In genomic region chr12:105167346-105167745, GRCh38 we compare ENCODE assay signal across 21 cellular contexts. TPM values are rescaled to one million over a fixed set of nuclear protein-coding genes. Genes with fewer than 3 reads are reported as not detected.
DNase-seq lines count a peak whose midpoint lies in the region; ATAC-seq and TF ChIP-seq lines count a peak whose summit lies in the region.
"Had no signal": no experiment of that assay in that cellular context is flagged by ENCODE, and none has a peak within 500 bp of the region (broad histone marks: within the 10 kb centered on the region; RNA-seq: fewer than 3 reads in every experiment).

No MANE protein-coding gene starts in this region.

- peak overlapping the region; percentile 50 for H3K27ac Mint-ChIP-seq in CD8-positive, alpha-beta T cell
- no peak overlapping the region for H3K27ac Mint-ChIP-seq in CD4-positive, alpha-beta memory T cell
- H3K27ac Mint-ChIP-seq: T-cell had no signal

- intact Hi-C loops in CD8-positive, alpha-beta T cell (cut with DNase I, micrococcal nuclease): no loop called here
- intact Hi-C loops in CD4-positive, alpha-beta memory T cell (cut with micrococcal nuclease): no loop called here

- no peaks in the 10 kb centered on the region for H3K9me2 ChIP-seq in hepatocyte (replicated peaks; ENCODE audit: insufficient read depth)

- H3K27me3 Mint-ChIP-seq in CD8-positive, alpha-beta T cell (ENCODE audit: low read depth): no peaks in the 10 kb centered on the region
- no peaks in the 10 kb centered on the region for H3K27me3 Mint-ChIP-seq in CD4-positive, alpha-beta memory T cell
- H3K27me3 Mint-ChIP-seq: T-cell had no signal

- H3K4me2 ChIP-seq in hepatocyte: no peak overlapping the region

- H3K9me3 ChIP-seq in CD8-positive, alpha-beta T cell (ENCODE audit: low read length): no peaks in the 10 kb centered on the region
- H3K9me3 ChIP-seq in hepatocyte (ENCODE audit: low read depth): no peaks in the 10 kb centered on the region
- no peaks in the 10 kb centered on the region for H3K9me3 ChIP-seq in CD4-positive, alpha-beta memory T cell (ENCODE audit: control insufficient read depth in 1 of 2, low read length in 2 of 2)
- H3K9me3 ChIP-seq in HAP-1: no peaks in the 10 kb centered on the region
- H3K9me3 ChIP-seq: Caco-2 had no signal

- DNase-seq in AG09309 (ENCODE audit: low read depth) (peak; percentile 24), LHCN-M2 (ENCODE audit: low read depth) (peak; percentile 30), fibroblast of the conjunctiva (ENCODE audit: low read depth) (peak; percentile 14), G401 (ENCODE audit: low spot score) (no peak), hepatocyte (ENCODE audit: low spot score) (no peak), HAP-1 (ENCODE audit: low spot score in 2 of 2) (no peak)
- DNase-seq in CD8-positive, alpha-beta T cell: no peak
- no peak for DNase-seq in CD4-positive, alpha-beta memory T cell
- DNase-seq: Caco-2, GF-D8, KBM-7, MV-4-11, NCI-H1694 treated with DMSO at 0.1 percent for 48 hours, NCI-H510A treated with DMSO at 0.1 percent for 48 hours, NCI-H774, RPMI8226, SIG-M5, T-cell had no signal

- POLR2A ChIA-PET in CD8-positive, alpha-beta T cell (lab: Charles Lee): no interaction called here
- POLR2A ChIA-PET in CD4-positive, alpha-beta memory T cell (lab: Charles Lee; ENCODE audit: partially characterized antibody): no interaction called here

- no peaks in the 10 kb centered on the region for H3K79me2 ChIP-seq in hepatocyte

- H3K36me3 Mint-ChIP-seq in CD8-positive, alpha-beta T cell: peaks cover 56% of the 10 kb centered on the region
- H3K36me3 Mint-ChIP-seq in CD4-positive, alpha-beta memory T cell: peaks cover 31 to 67% of the 10 kb centered on the region in 2 donors

- H3K4me1 ChIP-seq in CD8-positive, alpha-beta T cell (ENCODE audit: insufficient read depth, low read length): no peaks in the 10 kb centered on the region
- H3K4me1 ChIP-seq in hepatocyte (ENCODE audit: insufficient read depth): no peaks in the 10 kb centered on the region
- H3K4me1 ChIP-seq in CD4-positive, alpha-beta memory T cell (ENCODE audit: insufficient read depth, low read length): no peaks in the 10 kb centered on the region
- H3K4me1 ChIP-seq in HAP-1: no peaks in the 10 kb centered on the region
- H3K4me1 ChIP-seq: Caco-2 had no signal

- H3K27me3 ChIP-seq in CD8-positive, alpha-beta T cell (ENCODE audit: insufficient read depth, low read length): no peaks in the 10 kb centered on the region
- H3K27me3 ChIP-seq in hepatocyte (no peaks in the 10 kb centered on the region), HAP-1 (ENCODE audit: low read depth) (no peaks in the 10 kb centered on the region)
- H3K27me3 ChIP-seq in CD4-positive, alpha-beta memory T cell (ENCODE audit: insufficient read depth, low read length): no peaks in the 10 kb centered on the region

- H4K20me1 ChIP-seq in hepatocyte (ENCODE audit: insufficient read depth, poor library complexity, severe bottlenecking): no peaks in the 10 kb centered on the region

- no peak overlapping the region for H3K4me3 ChIP-seq in AG09309 (ENCODE audit: control insufficient read depth, low read depth, low read length)
- H3K4me3 ChIP-seq in CD8-positive, alpha-beta T cell (ENCODE audit: low read depth, low read length): no peak overlapping the region
- H3K4me3 ChIP-seq in hepatocyte: no peak overlapping the region
- H3K4me3 ChIP-seq in CD4-positive, alpha-beta memory T cell (ENCODE audit: low read length in 2 of 2): no peak overlapping the region
- H3K4me3 ChIP-seq in HAP-1: no peak overlapping the region
- H3K4me3 ChIP-seq: GM12878 had no signal

- TF ChIP-seq CTCF in AG09309 (IDR thresholded peaks at IDR 0.05; ENCODE audit: control insufficient read depth, insufficient read depth, low read depth, low read length, missing control alignments): no peak
- no peak for TF ChIP-seq CTCF in CD8-positive, alpha-beta T cell (IDR thresholded peaks at IDR 0.05)
- TF ChIP-seq CTCF in hepatocyte (IDR thresholded peaks at IDR 0.05; ENCODE audit: poor library complexity): no peak

- no peak overlapping the region for H2AFZ ChIP-seq in hepatocyte

- H3K27ac ChIP-seq in CD8-positive, alpha-beta T cell (ENCODE audit: low read depth, low read length): no peak overlapping the region
- no peak overlapping the region for H3K27ac ChIP-seq in hepatocyte
- no peak overlapping the region for H3K27ac ChIP-seq in CD4-positive, alpha-beta memory T cell (ENCODE audit: low read depth, low read length)
- H3K27ac ChIP-seq: C4-2B had no signal

- H3K9me3 Mint-ChIP-seq in CD8-positive, alpha-beta T cell: no peaks in the 10 kb centered on the region
- H3K9me3 Mint-ChIP-seq in CD4-positive, alpha-beta memory T cell: no peaks in the 10 kb centered on the region
- H3K9me3 Mint-ChIP-seq: T-cell had no signal

- in situ Hi-C loops in G401 (cut with HindIII; ENCODE audit: low sequenced_read_pairs) (no loop called here), HAP-1 (cut with MboI; ENCODE audit: low sequenced_read_pairs) (no loop called here)

- no peak for ATAC-seq in CD8-positive, alpha-beta T cell
- ATAC-seq: GM12878, SK-N-SH treated with all-trans-retinoic acid at 6 μM for 48 hours, T-cell had no signal

- H3K36me3 ChIP-seq in CD8-positive, alpha-beta T cell (ENCODE audit: insufficient read depth, low read length): peaks cover 18% of the 10 kb centered on the region
- no peaks in the 10 kb centered on the region for H3K36me3 ChIP-seq in hepatocyte (replicated peaks; ENCODE audit: insufficient read depth, low read depth)
- peaks cover 32% of the 10 kb centered on the region for H3K36me3 ChIP-seq in CD4-positive, alpha-beta memory T cell (ENCODE audit: insufficient read depth, low read length)
- H3K36me3 ChIP-seq in HAP-1 (replicated peaks): peaks cover 77% of the 10 kb centered on the region

- H3K4me3 Mint-ChIP-seq in CD8-positive, alpha-beta T cell: no peak overlapping the region
- no peak overlapping the region for H3K4me3 Mint-ChIP-seq in CD4-positive, alpha-beta memory T cell
- H3K4me3 Mint-ChIP-seq: T-cell had no signal

- CTCF ChIA-PET in CD8-positive, alpha-beta T cell (lab: Charles Lee): no interaction called here
- CTCF ChIA-PET in CD4-positive, alpha-beta memory T cell (lab: Charles Lee; ENCODE audit: partially characterized antibody): no interaction called here

- no peaks in the 10 kb centered on the region for H3K4me1 Mint-ChIP-seq in CD8-positive, alpha-beta T cell (ENCODE audit: low read depth)
- no peaks in the 10 kb centered on the region for H3K4me1 Mint-ChIP-seq in CD4-positive, alpha-beta memory T cell

RNA-seq across cellular contexts. Expression of gene WASHC4, which starts 59.8 kb away (rescaled TPM):
- 10 to 100 TPM; 26.1 to 26.9 TPM for total RNA-seq in CD8-positive, alpha-beta T cell
- 64.3 and 83.5 TPM in 2 replicates for total RNA-seq in LHCN-M2 (2014; rRNA removed)
- 10.3 TPM for polyA plus RNA-seq in LHCN-M2 (2012)
- 21.9 and 77.3 TPM in 2 replicates for total RNA-seq in G401 (2014; rRNA removed; shearing (Covaris generic))
- 92.7 and 102 TPM in 2 replicates for total RNA-seq in hepatocyte
- 31.3 and 38.0 TPM in 2 replicates for polyA plus RNA-seq in hepatocyte
- total RNA-seq in CD4-positive, alpha-beta memory T cell: 10 to 100 TPM; 71.4 to 75.4 TPM
- 10 to 100 TPM; 36.7 to 37.9 TPM for polyA plus RNA-seq in CD4-positive, alpha-beta memory T cell

Comparison
In these comparisons a context has a peak if more than half of its experiments do, and no peak if none do; other contexts are left out.
1. DNase-seq: peak in AG09309 (single experiment), LHCN-M2 (single experiment) and fibroblast of the conjunctiva (single experiment); none in CD8-positive, alpha-beta T cell (0 of 7), G401 (single experiment), hepatocyte (single experiment), CD4-positive, alpha-beta memory T cell (0 of 5) and HAP-1 (0 of 2).